In the genomic region with DNA sequence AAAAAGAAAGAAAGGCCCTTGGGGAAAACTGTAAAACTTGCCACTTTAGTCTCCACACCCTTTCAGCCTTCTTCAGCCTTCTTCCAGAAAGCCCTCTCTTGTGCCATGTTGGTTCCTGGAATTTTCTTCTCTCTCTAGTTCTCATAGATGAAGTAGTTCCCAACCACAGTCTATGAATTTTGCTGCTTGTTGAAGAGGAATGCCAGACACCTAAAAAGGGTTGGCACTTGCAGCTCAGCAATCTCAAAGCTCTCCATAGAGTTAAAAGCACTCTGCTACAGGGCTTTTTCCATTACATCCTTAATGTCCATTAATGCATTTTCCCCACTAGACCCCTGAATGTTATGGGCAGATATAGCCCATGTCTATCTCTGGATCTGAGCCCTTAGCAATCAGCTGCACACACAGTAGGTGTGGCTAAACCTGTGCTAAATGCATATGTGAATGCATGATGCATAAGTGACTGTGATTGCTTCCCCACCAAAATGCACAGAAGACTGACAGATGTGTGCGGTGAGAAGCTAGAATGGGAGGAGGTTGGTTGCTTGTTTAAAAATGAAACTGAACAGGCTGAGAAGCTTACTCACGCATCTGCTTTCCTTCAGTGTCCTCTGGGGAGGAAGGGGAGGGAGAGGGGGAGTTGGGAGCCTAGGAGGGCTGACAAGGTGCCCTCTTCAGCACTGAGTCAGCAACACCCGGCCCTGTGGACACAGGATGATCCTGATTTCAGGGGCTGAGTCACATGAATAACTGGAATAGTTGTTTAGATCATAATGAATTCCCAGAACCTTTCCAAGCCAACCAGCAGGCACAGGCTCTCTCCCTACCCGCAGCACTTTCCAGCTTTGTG, we compare ENCODE assay signal across 8 cellular contexts.
DNase-seq lines count a peak whose midpoint lies in the region; ATAC-seq and TF ChIP-seq lines count a peak whose summit lies in the region.

No MANE protein-coding gene starts in this region.

- H3K4me3 ChIP-seq in NB4 (ENCODE audit: low read depth, low read length) (no peak overlapping the region), astrocyte of the spinal cord (ENCODE audit: low read depth, low read length) (no peak overlapping the region), kidney epithelial cell (ENCODE audit: low read depth, low read length) (no peak overlapping the region)

- DNase-seq in NOMO-1 treated with DMSO at 0.1 percent for 48 hours (lab: John Stamatoyannopoulos, UW; ENCODE audit: unreplicated experiment) (peak; percentile 32), NOMO-1 treated with dmso at 0.1 percent for 144 hours (lab: John Stamatoyannopoulos, UW; ENCODE audit: unreplicated experiment) (no peak), H4 (ENCODE audit: low spot score) (peak; percentile 99), NB4 (ENCODE audit: low read depth) (peak; percentile 61), astrocyte of the spinal cord (ENCODE audit: low read depth, low spot score) (peak; percentile 98), kidney epithelial cell (ENCODE audit: low read depth) (peak; percentile 97), activated gamma-delta T cell treated with Interleukin-2 at 50 U/mL for 16 hours (no peak)
- peak; percentile 16 for DNase-seq in stimulated activated naive CD8-positive, alpha-beta T cell treated with anti-CD3 and anti-CD28 coated beads, Interleukin-15, Interleukin-2, amounts not matched to agents 100 U/mL and 50 U/mL, for 24 hours

- H3K27me3 ChIP-seq in kidney epithelial cell (ENCODE audit: control insufficient read depth, insufficient read depth, low read length), result no peaks in the 10 kb centered on the region

- in situ Hi-C loops in astrocyte of the spinal cord (cut with HindIII; ENCODE audit: low sequenced_read_pairs), result no loop called here

- TF ChIP-seq CTCF in NB4 (IDR thresholded peaks at IDR 0.05; ENCODE audit: low read depth, low read length) (no peak), astrocyte of the spinal cord (IDR thresholded peaks at IDR 0.05; ENCODE audit: low read depth, low read length) (no peak), kidney epithelial cell (IDR thresholded peaks at IDR 0.05; ENCODE audit: insufficient read depth, low read length, poor library complexity, severe bottlenecking) (no peak)

- no peaks in the 10 kb centered on the region for H3K36me3 ChIP-seq in kidney epithelial cell (ENCODE audit: control insufficient read depth, insufficient read depth, low read length)

- TF ChIP-seq POLR2A in NB4 (IDR thresholded peaks at IDR 0.05; ENCODE audit: extremely low read depth, insufficient read length), result no peak

- ATAC-seq in stimulated activated naive CD8-positive, alpha-beta T cell treated with anti-CD3 and anti-CD28 coated beads, Interleukin-15, Interleukin-2, amounts not matched to agents 100 U/mL and 50 U/mL, for 24 hours, result peak; percentile 57

Comparison
In these comparisons a context has a peak if more than half of its experiments do, and no peak if none do; other contexts are left out.
1. DNase-seq: peak in NOMO-1 treated with DMSO at 0.1 percent for 48 hours (single experiment), H4 (single experiment), NB4 (single experiment), astrocyte of the spinal cord (single experiment), kidney epithelial cell (single experiment) and stimulated activated naive CD8-positive, alpha-beta T cell treated with anti-CD3 and anti-CD28 coated beads, Interleukin-15, Interleukin-2, amounts not matched to agents 100 U/mL and 50 U/mL, for 24 hours (single experiment); none in NOMO-1 treated with dmso at 0.1 percent for 144 hours (single experiment) and activated gamma-delta T cell treated with Interleukin-2 at 50 U/mL for 16 hours (single experiment).